In genomic region chr14:103528512-103529382, GRCh38 we compare ENCODE assay signal across 8 cellular contexts. TPM values are rescaled to one million over a fixed set of nuclear protein-coding genes. Genes with fewer than 3 reads are reported as not detected.
DNase-seq lines count a peak whose midpoint lies in the region; ATAC-seq and TF ChIP-seq lines count a peak whose summit lies in the region.

TRMT61A (plus strand) TSS chr14:103529196; CDS start chr14:103529979, 783 bp downstream.

- no peak for TF ChIP-seq CTCF in kidney epithelial cell (IDR thresholded peaks at IDR 0.05; ENCODE audit: insufficient read depth, low read length, poor library complexity, severe bottlenecking)

- H3K27me3 ChIP-seq in kidney epithelial cell (ENCODE audit: control insufficient read depth, insufficient read depth, low read length) = no peaks in the 10 kb centered on the region

- peak; percentile 83 for DNase-seq in GM04504 (ENCODE audit: low read depth)
- DNase-seq in NCI-H345 (lab: John Stamatoyannopoulos, UW) = peak; percentile 92
- DNase-seq in activated CD4-positive, alpha-beta T cell treated with anti-CD3 and anti-CD28 coated beads for 24 hours (ENCODE audit: low read depth in 2 of 2) = peak; percentile 62 to 65
- DNase-seq in cerebellar nuclear complex (lab: John Stamatoyannopoulos, UW) = peak; percentile 49 to 82
- DNase-seq in kidney epithelial cell (ENCODE audit: low read depth) = no peak
- DNase-seq in stimulated activated CD4-positive, alpha-beta T cell treated with anti-CD3 and anti-CD28 coated beads, Interleukin-15, amount 100 ng/mL, for 24 hours = peak; percentile 79

- ATAC-seq in HG03103 (IDR thresholded peaks at IDR 0.05; ENCODE audit: low read depth, unreplicated experiment) = peak; percentile 43
- no peak for ATAC-seq in GM19397 (IDR thresholded peaks at IDR 0.05; ENCODE audit: unreplicated experiment)

- H3K4me3 ChIP-seq in kidney epithelial cell (ENCODE audit: low read depth, low read length) = peak within 1 kb of the TSS; percentile 91

- no peaks in the 10 kb centered on the region for H3K36me3 ChIP-seq in kidney epithelial cell (ENCODE audit: control insufficient read depth, insufficient read depth, low read length)

RNA-seq across cellular contexts. Expression of gene TRMT61A, which starts in this region (rescaled TPM):
- 15.6 and 17.1 TPM in 2 replicates for total RNA-seq in kidney epithelial cell
